ENCODE assay signal across 15 cellular contexts in genomic region chr11:98561216-98561615, GRCh38.
DNase-seq lines count a peak whose midpoint lies in the region; ATAC-seq and TF ChIP-seq lines count a peak whose summit lies in the region.
"Had no signal": no experiment of that assay in that cellular context is flagged by ENCODE, and none has a peak within 500 bp of the region (broad histone marks: within the 10 kb centered on the region; RNA-seq: fewer than 3 reads in every experiment).

No MANE protein-coding gene starts in this region.

- H3K9me3 Mint-ChIP-seq in MCF 10A (ENCODE audit: unreplicated experiment): no peaks in the 10 kb centered on the region

- no peaks in the 10 kb centered on the region for H3K9me3 ChIP-seq in breast epithelium
- H3K9me3 ChIP-seq in RWPE2 (ENCODE audit: severe bottlenecking): no peaks in the 10 kb centered on the region
- H3K9me3 ChIP-seq: BLaER1 had no signal

- no peak overlapping the region for H3K4ac ChIP-seq in mesendoderm (ENCODE audit: low read depth, low read length)

- H3K27me3 Mint-ChIP-seq in MCF 10A (ENCODE audit: insufficient read depth, unreplicated experiment): no peaks in the 10 kb centered on the region

- no CpG with 5 or more reads among the region's 3 CpGs for WGBS in mesendoderm (ENCODE audit: extremely low coverage, insufficient coverage, low lambda C conversion rate)

- H3K79me2 ChIP-seq in mesendoderm (ENCODE audit: control insufficient read depth, insufficient read depth, low read length): no peaks in the 10 kb centered on the region

- H3K36me3 ChIP-seq in breast epithelium (no peaks in the 10 kb centered on the region), RWPE2 (ENCODE audit: low read depth) (no peaks in the 10 kb centered on the region), mesendoderm (ENCODE audit: control insufficient read depth, insufficient read depth, low read length) (no peaks in the 10 kb centered on the region)
- H3K36me3 ChIP-seq: BLaER1 had no signal

- H3K23ac ChIP-seq in mesendoderm (ENCODE audit: low read length): no peak overlapping the region

- no peak overlapping the region for H3K4me2 ChIP-seq in mesendoderm (ENCODE audit: low read length)
- H3K4me2 ChIP-seq: BLaER1 had no signal

- DNase-seq in MCF 10A (ENCODE audit: unreplicated experiment) (peak; percentile 1), breast epithelium (ENCODE audit: low spot score in 2 of 2) (no peak), RWPE2 (ENCODE audit: low spot score) (no peak), epithelial cell of prostate (ENCODE audit: low read depth, low spot score) (peak; percentile 0), HCEC 1CT (no peak), RPMI8226 (no peak), mesendoderm (no peak)
- DNase-seq: CD8-positive, alpha-beta memory T cell; KG1; NCI-H1092; NCI-H1930 had no signal

- intact Hi-C loops in MCF 10A (cut with micrococcal nuclease) (no loop called here), breast epithelium (cut with DNase I; ENCODE audit: low total_unique reads) (no loop called here)

- no peaks in the 10 kb centered on the region for H3K79me1 ChIP-seq in mesendoderm (ENCODE audit: low read length)

- no peak overlapping the region for H3K27ac ChIP-seq in breast epithelium
- no peak overlapping the region for H3K27ac ChIP-seq in RWPE2 (ENCODE audit: poor library complexity, severe bottlenecking)
- no peak overlapping the region for H3K27ac ChIP-seq in epithelial cell of prostate
- H3K27ac ChIP-seq in mesendoderm (ENCODE audit: low read depth, low read length): no peak overlapping the region
- H3K27ac ChIP-seq: 22Rv1, BLaER1 had no signal

- no peak overlapping the region for H4K5ac ChIP-seq in mesendoderm (ENCODE audit: low read length)

- H4K8ac ChIP-seq in mesendoderm (ENCODE audit: low read depth, low read length): no peak overlapping the region

- H3K18ac ChIP-seq in mesendoderm (ENCODE audit: low read length): no peak overlapping the region

- BruUV-seq in MCF 10A (replicated peaks; lab: Mats Ljungman, UMichigan): no TSS peak

- H3K27me3 ChIP-seq in breast epithelium (no peaks in the 10 kb centered on the region), RWPE2 (ENCODE audit: insufficient read depth, poor library complexity, severe bottlenecking) (no peaks in the 10 kb centered on the region), mesendoderm (ENCODE audit: insufficient read depth, low read length, poor library complexity) (no peaks in the 10 kb centered on the region)
- H3K27me3 ChIP-seq: BLaER1 had no signal

- no peak overlapping the region for H2BK5ac ChIP-seq in mesendoderm (ENCODE audit: low read length)

- H2BK15ac ChIP-seq in mesendoderm (replicated peaks; ENCODE audit: low read depth): no peak overlapping the region

- POLR2A ChIA-PET in MCF 10A (lab: Yijun Ruan, JAX): no interaction called here

- no peak overlapping the region for H3K4me3 ChIP-seq in breast epithelium
- no peak overlapping the region for H3K4me3 ChIP-seq in RWPE2 (ENCODE audit: severe bottlenecking)
- H3K4me3 ChIP-seq in mesendoderm (ENCODE audit: low read length): no peak overlapping the region
- H3K4me3 ChIP-seq: BLaER1 had no signal

- H2AK5ac ChIP-seq in mesendoderm (ENCODE audit: low read length): no peak overlapping the region

- no peak for TF ChIP-seq POLR2A in breast epithelium (IDR thresholded peaks at IDR 0.05)

- no peak overlapping the region for H2BK120ac ChIP-seq in mesendoderm (ENCODE audit: low read depth, low read length)

- no peaks in the 10 kb centered on the region for H3K36me3 Mint-ChIP-seq in MCF 10A (ENCODE audit: insufficient read depth, unreplicated experiment)
- H3K36me3 Mint-ChIP-seq: CD8-positive, alpha-beta memory T cell had no signal

- TF ChIP-seq CTCF in MCF 10A (IDR thresholded peaks at IDR 0.05; ENCODE audit: unreplicated experiment) (no peak), breast epithelium (IDR thresholded peaks at IDR 0.05) (no peak), RWPE2 (IDR thresholded peaks at IDR 0.05; ENCODE audit: poor library complexity, severe bottlenecking) (no peak)

- ATAC-seq in RWPE2 (ENCODE audit: low read depth): peak; percentile 54
- ATAC-seq in HG02870 (IDR thresholded peaks at IDR 0.05; ENCODE audit: unreplicated experiment): no peak
- ATAC-seq: SK-N-SH treated with all-trans-retinoic acid at 6 μM for 48 hours had no signal

- H3K9ac ChIP-seq in mesendoderm (ENCODE audit: low read length): no peak overlapping the region
- H3K9ac ChIP-seq: BLaER1 had no signal

- H3K4me1 Mint-ChIP-seq in MCF 10A (ENCODE audit: insufficient read depth, unreplicated experiment): peaks cover 16% of the 10 kb centered on the region
- H3K4me1 Mint-ChIP-seq: CD8-positive, alpha-beta memory T cell had no signal

- CTCF ChIA-PET in MCF 10A (lab: Yijun Ruan, JAX): no interaction called here

- H3K4me1 ChIP-seq in breast epithelium: no peaks in the 10 kb centered on the region
- H3K4me1 ChIP-seq in RWPE2 (ENCODE audit: insufficient read depth, poor library complexity, severe bottlenecking): peaks cover 16% of the 10 kb centered on the region
- H3K4me1 ChIP-seq in mesendoderm (ENCODE audit: control insufficient read depth, low read depth, low read length): no peaks in the 10 kb centered on the region
- H3K4me1 ChIP-seq: BLaER1 had no signal

- H3K56ac ChIP-seq in mesendoderm (ENCODE audit: low read length): no peak overlapping the region

- H3K4me3 Mint-ChIP-seq in MCF 10A (ENCODE audit: unreplicated experiment): no peak overlapping the region
- H3K4me3 Mint-ChIP-seq: CD8-positive, alpha-beta memory T cell had no signal

- peak overlapping the region; percentile 77 for H3K27ac Mint-ChIP-seq in MCF 10A (ENCODE audit: low read depth, unreplicated experiment)
- H3K27ac Mint-ChIP-seq: CD8-positive, alpha-beta memory T cell had no signal

Comparison
In these comparisons a context has a peak if more than half of its experiments do, and no peak if none do; other contexts are left out.
1. DNase-seq: peak in MCF 10A (single experiment) and epithelial cell of prostate (single experiment); none in breast epithelium (0 of 2), RWPE2 (single experiment), HCEC 1CT (single experiment), RPMI8226 (single experiment) and mesendoderm (single experiment).